1 cellular context compared by ENCODE assay signal in the genomic region with DNA sequence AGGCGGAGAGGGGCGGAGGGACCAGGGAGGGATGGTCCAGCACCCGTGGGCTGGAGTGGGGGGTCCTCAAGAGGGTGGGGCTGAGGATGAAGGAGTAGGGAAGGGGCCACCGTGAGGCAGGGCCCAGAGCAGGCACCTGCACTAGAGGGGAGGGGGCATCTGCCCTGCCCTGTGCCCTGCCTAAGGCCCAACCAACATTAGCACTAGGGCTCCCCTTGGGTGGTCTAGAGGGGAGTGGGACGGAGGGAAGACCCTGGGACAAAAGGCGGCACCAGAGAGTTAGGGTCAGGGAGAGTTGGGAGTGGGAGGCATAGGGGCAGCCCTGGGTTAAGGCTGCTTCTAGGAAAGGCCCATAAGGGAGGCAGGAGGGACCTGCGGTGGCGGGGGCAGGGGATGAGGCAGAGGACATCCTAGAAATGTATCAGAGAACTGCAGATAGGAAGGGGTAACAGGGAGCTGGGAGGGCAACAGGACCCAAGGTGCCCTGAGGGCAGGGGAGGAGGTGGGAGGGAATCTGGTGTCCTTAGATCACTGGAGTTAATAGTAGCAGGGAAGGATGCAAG.
TF ChIP-seq lines count a peak whose summit lies in the region.

No MANE protein-coding gene starts in this region.

TF ChIP-seq in HepG2, 621 proteins besides CTCF, POLR2A, EP300 and RAD21:
- no peak for TF ChIP-seq ZBTB4 (CRISPR knock-in tag; IDR thresholded peaks at IDR 0.05; ENCODE audit: borderline replicate concordance)
- TF ChIP-seq CBFB (CRISPR knock-in tag; IDR thresholded peaks at IDR 0.05): no peak
- TF ChIP-seq ZBTB37 (CRISPR knock-in tag; IDR thresholded peaks at IDR 0.05): no peak
- 0 out of 2 replicates have a peak, but pooled peaks have one; percentile 0 for TF ChIP-seq ZNF574 (CRISPR knock-in tag; IDR thresholded peaks at IDR 0.05)
- TF ChIP-seq ZNF766 (CRISPR knock-in tag; IDR thresholded peaks at IDR 0.05; ENCODE audit: borderline replicate concordance): no peak
- TF ChIP-seq, protein P1, sequence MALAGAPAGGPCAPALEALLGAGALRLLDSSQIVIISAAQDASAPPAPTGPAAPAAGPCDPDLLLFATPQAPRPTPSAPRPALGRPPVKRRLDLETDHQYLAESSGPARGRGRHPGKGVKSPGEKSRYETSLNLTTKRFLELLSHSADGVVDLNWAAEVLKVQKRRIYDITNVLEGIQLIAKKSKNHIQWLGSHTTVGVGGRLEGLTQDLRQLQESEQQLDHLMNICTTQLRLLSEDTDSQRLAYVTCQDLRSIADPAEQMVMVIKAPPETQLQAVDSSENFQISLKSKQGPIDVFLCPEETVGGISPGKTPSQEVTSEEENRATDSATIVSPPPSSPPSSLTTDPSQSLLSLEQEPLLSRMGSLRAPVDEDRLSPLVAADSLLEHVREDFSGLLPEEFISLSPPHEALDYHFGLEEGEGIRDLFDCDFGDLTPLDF (CRISPR knock-in tag; IDR thresholded peaks at IDR 0.05): no peak
